In genomic region chr3:194768586-194768985, GRCh38 we compare ENCODE assay signal across 8 cellular contexts.
DNase-seq lines count a peak whose midpoint lies in the region; ATAC-seq and TF ChIP-seq lines count a peak whose summit lies in the region.

No MANE protein-coding gene starts in this region.

- no peaks in the 10 kb centered on the region for H3K9me2 ChIP-seq in Karpas-422 (replicated peaks; ENCODE audit: insufficient read depth, low read length)

- no peak for TF ChIP-seq POLR2A in uterus (IDR thresholded peaks at IDR 0.05)

- no peak for ATAC-seq in CD4-positive, CD25-positive, alpha-beta regulatory T cell (ENCODE audit: low read depth in 2 of 2)

- H3K36me3 ChIP-seq in CD4-positive, CD25-positive, alpha-beta regulatory T cell (ENCODE audit: control insufficient read depth, insufficient read depth, low read length), result no peaks in the 10 kb centered on the region
- no peaks in the 10 kb centered on the region for H3K36me3 ChIP-seq in Karpas-422 (ENCODE audit: insufficient read depth, low read length)
- H3K36me3 ChIP-seq in osteoblast (ENCODE audit: insufficient read depth, low read length), result no peaks in the 10 kb centered on the region
- no peaks in the 10 kb centered on the region for H3K36me3 ChIP-seq in uterus

- DNase-seq in CD4-positive, CD25-positive, alpha-beta regulatory T cell, result no peak
- no peak for DNase-seq in Karpas-422
- peak; percentile 11 for DNase-seq in dermis blood vessel endothelial cell
- DNase-seq in osteoblast (ENCODE audit: insufficient read length, low spot score, missing footprints), result no peak
- DNase-seq in uterus, result no peak
- no peak for DNase-seq in NCI-H187 treated with DMSO at 0.1 percent for 48 hours (lab: John Stamatoyannopoulos, UW)
- no peak for DNase-seq in A172 (ENCODE audit: low spot score)
- DNase-seq in NCI-H2171 treated with DMSO at 0.1 percent for 48 hours (lab: John Stamatoyannopoulos, UW), result no peak

- no peaks in the 10 kb centered on the region for H3K36me3 Mint-ChIP-seq in CD4-positive, CD25-positive, alpha-beta regulatory T cell

- no peaks in the 10 kb centered on the region for H3K79me2 ChIP-seq in Karpas-422 (ENCODE audit: low read length)
- H3K79me2 ChIP-seq in osteoblast (ENCODE audit: insufficient read depth, low read length), result no peaks in the 10 kb centered on the region

- peaks cover 12% of the 10 kb centered on the region for H3K4me1 ChIP-seq in CD4-positive, CD25-positive, alpha-beta regulatory T cell (ENCODE audit: control insufficient read depth, insufficient read depth, low read length, poor library complexity, severe bottlenecking)
- H3K4me1 ChIP-seq in Karpas-422 (ENCODE audit: low read length) (peaks cover 41% of the 10 kb centered on the region), osteoblast (ENCODE audit: insufficient read depth, low read length) (peaks cover 16% of the 10 kb centered on the region), uterus (no peaks in the 10 kb centered on the region)

- no peaks in the 10 kb centered on the region for H4K20me1 ChIP-seq in Karpas-422 (ENCODE audit: insufficient read depth, low read depth, low read length)
- no peaks in the 10 kb centered on the region for H4K20me1 ChIP-seq in osteoblast (ENCODE audit: insufficient read depth, low read length)

- peak overlapping the region in 2 of 4 donors; percentile 87 to 91 for H3K4me3 Mint-ChIP-seq in CD4-positive, CD25-positive, alpha-beta regulatory T cell

- H3K9me3 Mint-ChIP-seq in CD4-positive, CD25-positive, alpha-beta regulatory T cell, result peaks cover 0 to 3% (median 0%) of the 10 kb centered on the region in 7 donors

- H3K4me1 Mint-ChIP-seq in CD4-positive, CD25-positive, alpha-beta regulatory T cell, result peaks cover 7 to 21% (median 10%) of the 10 kb centered on the region in 4 donors

- peak overlapping the region; percentile 89 to 96 (median 93) for H3K27ac Mint-ChIP-seq in CD4-positive, CD25-positive, alpha-beta regulatory T cell

- H3K27ac ChIP-seq in CD4-positive, CD25-positive, alpha-beta regulatory T cell (ENCODE audit: insufficient read depth, low read length, poor library complexity, severe bottlenecking), result peak overlapping the region; percentile 82
- H3K27ac ChIP-seq in Karpas-422 (ENCODE audit: low read length), result no peak overlapping the region
- H3K27ac ChIP-seq in osteoblast (ENCODE audit: low read depth, low read length), result no peak overlapping the region
- H3K27ac ChIP-seq in uterus, result peak overlapping the region in 1 of 2 donors; percentile 54

- H3K27me3 ChIP-seq in CD4-positive, CD25-positive, alpha-beta regulatory T cell (ENCODE audit: control insufficient read depth, insufficient read depth, low read length), result peaks cover 5% of the 10 kb centered on the region
- no peaks in the 10 kb centered on the region for H3K27me3 ChIP-seq in Karpas-422 (ENCODE audit: low read length)
- peaks cover 2% of the 10 kb centered on the region for H3K27me3 ChIP-seq in osteoblast (ENCODE audit: insufficient read depth, low read length)
- no peaks in the 10 kb centered on the region for H3K27me3 ChIP-seq in uterus

- intact Hi-C loops in uterus (cut with DNase I; ENCODE audit: low total_unique reads), result no loop called here

- H2AFZ ChIP-seq in Karpas-422 (ENCODE audit: low read length) (peak overlapping the region; percentile 32; the same call in 1 of the 2 replicates), osteoblast (ENCODE audit: low read length) (peak overlapping the region; percentile 65)

- H3K27me3 Mint-ChIP-seq in CD4-positive, CD25-positive, alpha-beta regulatory T cell, result peaks cover 32% of the 10 kb centered on the region

- TF ChIP-seq CTCF in osteoblast (IDR thresholded peaks at IDR 0.05; ENCODE audit: extremely low read depth, low read depth, low read length) (no peak), uterus (IDR thresholded peaks at IDR 0.05) (no peak)

- peak overlapping the region; percentile 42 for H3K4me2 ChIP-seq in Karpas-422 (ENCODE audit: low read depth, low read length, poor library complexity, severe bottlenecking)
- peak overlapping the region; percentile 70 for H3K4me2 ChIP-seq in osteoblast (ENCODE audit: insufficient read depth, low read length)

- no peak overlapping the region for H3K4me3 ChIP-seq in CD4-positive, CD25-positive, alpha-beta regulatory T cell (ENCODE audit: low read depth, low read length)
- H3K4me3 ChIP-seq in Karpas-422 (ENCODE audit: low read length), result peak overlapping the region; percentile 3; the same call in 1 of the 2 replicates
- H3K4me3 ChIP-seq in osteoblast (ENCODE audit: insufficient read depth, low read length), result no peak overlapping the region
- H3K4me3 ChIP-seq in uterus, result no peak overlapping the region

- H3K9me3 ChIP-seq in CD4-positive, CD25-positive, alpha-beta regulatory T cell (ENCODE audit: control insufficient read depth in 2 of 2, low read length in 2 of 2), result no peaks in the 10 kb centered on the region
- H3K9me3 ChIP-seq in Karpas-422 (ENCODE audit: low read length), result no peaks in the 10 kb centered on the region
- no peaks in the 10 kb centered on the region for H3K9me3 ChIP-seq in osteoblast (ENCODE audit: low read depth, low read length)
- no peaks in the 10 kb centered on the region for H3K9me3 ChIP-seq in uterus

- H3K9ac ChIP-seq in Karpas-422 (ENCODE audit: low read length), result peak overlapping the region; percentile 31
